8 cellular contexts compared by ENCODE assay signal in the genomic region with DNA sequence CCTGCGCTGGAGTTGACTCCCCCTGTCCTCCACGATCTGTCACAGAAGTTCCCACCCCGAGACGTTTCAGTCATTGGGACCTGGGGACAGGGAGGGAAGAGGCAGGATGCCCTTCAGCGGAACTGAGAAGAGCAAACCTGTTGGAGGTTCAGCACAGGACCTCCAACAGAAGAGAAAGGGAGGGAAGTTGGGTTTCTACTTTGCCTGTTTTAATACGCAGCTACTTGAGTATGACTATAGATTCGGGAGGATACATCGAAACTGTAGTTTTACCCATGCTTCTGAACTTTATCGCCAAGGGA. TPM values are rescaled to one million over a fixed set of nuclear protein-coding genes. Genes with fewer than 3 reads are reported as not detected.
DNase-seq lines count a peak whose midpoint lies in the region; ATAC-seq and TF ChIP-seq lines count a peak whose summit lies in the region.

No MANE protein-coding gene starts in this region.

- no peaks in the 10 kb centered on the region for H3K9me3 Mint-ChIP-seq in activated naive CD4-positive, alpha-beta T cell treated with anti-CD3 and anti-CD28 coated beads for 36 hours

- no peak for TF ChIP-seq POLR2A in gastrocnemius medialis (IDR thresholded peaks at IDR 0.05)

- peak overlapping the region; percentile 92 for H3K27ac Mint-ChIP-seq in activated naive CD4-positive, alpha-beta T cell treated with anti-CD3 and anti-CD28 coated beads for 36 hours

- in situ Hi-C loops in gastrocnemius medialis (cut with MboI; ENCODE audit: low sequenced_read_pairs in 4 of 4) = no loop called here

- no peak for ATAC-seq in gastrocnemius medialis

- peak overlapping the region; percentile 78 to 85 (median 82) for H3K27ac ChIP-seq in gastrocnemius medialis

- intact Hi-C loops in activated naive CD4-positive, alpha-beta T cell treated with anti-CD3 and anti-CD28 coated beads for 36 hours (cut with micrococcal nuclease) = loop anchor here (1.0 to 5.0 kb wide), 3 partner anchors 335 to 1317 kb away; a partner anchor contains a TSS
- intact Hi-C loops in gastrocnemius medialis (cut with DNase I; ENCODE audit: low total_unique reads) = loop anchor here (5.0 kb wide), 3 partner anchors 172 to 1212 kb away; a partner anchor contains a TSS

- peaks cover 17% of the 10 kb centered on the region for H3K4me1 Mint-ChIP-seq in activated naive CD4-positive, alpha-beta T cell treated with anti-CD3 and anti-CD28 coated beads for 36 hours (ENCODE audit: low read depth)

- H3K4me1 ChIP-seq in gastrocnemius medialis = peaks cover 4 to 27% of the 10 kb centered on the region in 2 donors

- no peaks in the 10 kb centered on the region for H3K9me3 ChIP-seq in gastrocnemius medialis

- H3K27me3 Mint-ChIP-seq in activated naive CD4-positive, alpha-beta T cell treated with anti-CD3 and anti-CD28 coated beads for 36 hours (ENCODE audit: low read depth) = no peaks in the 10 kb centered on the region

- H3K27me3 ChIP-seq in gastrocnemius medialis = peaks cover 38 to 78% (median 65%) of the 10 kb centered on the region in 3 donors

- TF ChIP-seq CTCF in fibroblast of villous mesenchyme (IDR thresholded peaks at IDR 0.05; ENCODE audit: insufficient read depth, low read depth, low read length) = no peak
- TF ChIP-seq CTCF in gastrocnemius medialis (IDR thresholded peaks at IDR 0.05 in 4 of 5, conservative IDR thresholded peaks at IDR 0.05 in 1 of 5) = no peak

- CTCF ChIA-PET in activated naive CD4-positive, alpha-beta T cell treated with anti-CD3 and anti-CD28 coated beads for 36 hours (lab: Charles Lee) = interaction anchor here (0.9 to 1.0 kb wide), 2 partner anchors 45 to 109 kb away, joined by 3 read pairs; no protein-coding TSS in a partner anchor

- no peaks in the 10 kb centered on the region for H3K36me3 ChIP-seq in gastrocnemius medialis

- peaks cover 10% of the 10 kb centered on the region for H3K36me3 Mint-ChIP-seq in activated naive CD4-positive, alpha-beta T cell treated with anti-CD3 and anti-CD28 coated beads for 36 hours (ENCODE audit: low read depth)

- no peak for DNase-seq in activated naive CD4-positive, alpha-beta T cell treated with anti-CD3 and anti-CD28 coated beads for 36 hours
- no peak for DNase-seq in activated naive CD4-positive, alpha-beta T cell treated with anti-CD3 and anti-CD28 coated beads, Interleukin-2, amount 50 U/mL, for 16 hours
- peak; percentile 29 for DNase-seq in SHP77 treated with DMSO at 0.1 percent for 48 hours (lab: John Stamatoyannopoulos, UW)
- no peak for DNase-seq in fibroblast of villous mesenchyme (ENCODE audit: low read depth)
- no peak for DNase-seq in gastrocnemius medialis
- DNase-seq in DMS114 treated with DMSO at 0.1 percent for 48 hours (lab: John Stamatoyannopoulos, UW; ENCODE audit: unreplicated experiment) = no peak
- DNase-seq in midbrain (lab: John Stamatoyannopoulos, UW) = no peak
- DNase-seq in NCI-H2107 treated with DMSO at 0.1 percent for 48 hours (lab: John Stamatoyannopoulos, UW; ENCODE audit: unreplicated experiment) = no peak

- H3K4me3 ChIP-seq in fibroblast of villous mesenchyme (ENCODE audit: low read depth, low read length) (peak overlapping the region; percentile 96), gastrocnemius medialis (peak overlapping the region; percentile 71 to 77 (median 74))

- peak overlapping the region; percentile 89 for H3K4me3 Mint-ChIP-seq in activated naive CD4-positive, alpha-beta T cell treated with anti-CD3 and anti-CD28 coated beads for 36 hours

RNA-seq across cellular contexts. Expression of a gene that starts 2.3 kb away (rescaled TPM):
- total RNA-seq in activated naive CD4-positive, alpha-beta T cell treated with anti-CD3 and anti-CD28 coated beads for 36 hours = 10 to 100 TPM; 24.8 to 26.1 TPM
- 68.9 and 75.1 TPM in 2 replicates for total RNA-seq in fibroblast of villous mesenchyme
- total RNA-seq in gastrocnemius medialis = 10 to 100 TPM in 3 of 4 donors, 1 to 10 TPM in 1; 4.2 to 23.8 (median 12.1) TPM
